Comparison of ENCODE assay signal across 1 cellular context in the genomic region with DNA sequence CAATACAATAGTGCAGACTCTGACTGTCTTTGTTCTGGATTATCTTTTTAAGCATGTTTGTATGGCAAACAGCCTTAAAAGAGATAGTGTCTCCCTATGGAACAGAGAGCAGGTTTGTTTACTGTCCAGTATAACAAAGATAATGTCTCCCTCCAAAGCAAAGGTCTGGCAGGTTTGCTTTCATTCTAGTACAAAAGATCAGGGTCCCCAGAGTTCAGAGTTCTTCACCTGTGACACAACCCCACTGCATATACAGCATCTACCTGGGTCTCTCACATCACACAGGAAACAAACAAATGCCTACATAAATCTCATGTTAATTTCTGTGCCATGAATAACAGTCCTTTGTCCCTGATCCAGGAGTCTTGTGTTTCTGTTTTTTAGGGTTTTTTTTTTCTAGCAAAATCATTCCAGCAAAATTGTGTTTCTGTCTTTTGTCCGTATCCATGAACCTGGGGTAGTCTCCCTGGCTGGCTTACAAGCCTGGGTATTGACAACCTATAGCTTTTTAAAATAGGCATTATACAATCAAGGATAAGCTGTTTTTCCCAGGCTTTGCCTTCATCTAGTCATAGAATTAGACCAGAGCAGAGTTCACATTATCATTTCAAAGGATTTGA.
TF ChIP-seq lines count a peak whose summit lies in the region.

No MANE protein-coding gene starts in this region.

TF ChIP-seq in HepG2, 621 proteins besides CTCF, POLR2A, EP300 and RAD21 (continued from another document and continues in another):
- TF ChIP-seq, protein P1, sequence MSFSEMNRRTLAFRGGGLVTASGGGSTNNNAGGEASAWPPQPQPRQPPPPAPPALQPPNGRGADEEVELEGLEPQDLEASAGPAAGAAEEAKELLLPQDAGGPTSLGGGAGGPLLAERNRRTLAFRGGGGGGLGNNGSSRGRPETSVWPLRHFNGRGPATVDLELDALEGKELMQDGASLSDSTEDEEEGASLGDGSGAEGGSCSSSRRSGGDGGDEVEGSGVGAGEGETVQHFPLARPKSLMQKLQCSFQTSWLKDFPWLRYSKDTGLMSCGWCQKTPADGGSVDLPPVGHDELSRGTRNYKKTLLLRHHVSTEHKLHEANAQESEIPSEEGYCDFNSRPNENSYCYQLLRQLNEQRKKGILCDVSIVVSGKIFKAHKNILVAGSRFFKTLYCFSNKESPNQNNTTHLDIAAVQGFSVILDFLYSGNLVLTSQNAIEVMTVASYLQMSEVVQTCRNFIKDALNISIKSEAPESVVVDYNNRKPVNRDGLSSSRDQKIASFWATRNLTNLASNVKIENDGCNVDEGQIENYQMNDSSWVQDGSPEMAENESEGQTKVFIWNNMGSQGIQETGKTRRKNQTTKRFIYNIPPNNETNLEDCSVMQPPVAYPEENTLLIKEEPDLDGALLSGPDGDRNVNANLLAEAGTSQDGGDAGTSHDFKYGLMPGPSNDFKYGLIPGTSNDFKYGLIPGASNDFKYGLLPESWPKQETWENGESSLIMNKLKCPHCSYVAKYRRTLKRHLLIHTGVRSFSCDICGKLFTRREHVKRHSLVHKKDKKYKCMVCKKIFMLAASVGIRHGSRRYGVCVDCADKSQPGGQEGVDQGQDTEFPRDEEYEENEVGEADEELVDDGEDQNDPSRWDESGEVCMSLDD (CRISPR knock-in tag; IDR thresholded peaks at IDR 0.05; ENCODE audit: borderline replicate concordance) = no peak
- TF ChIP-seq SMAD9 (CRISPR knock-in tag; IDR thresholded peaks at IDR 0.05) (no peak), TBL1XR1 (IDR thresholded peaks at IDR 0.05; ENCODE audit: borderline replicate concordance, low read length, partially characterized antibody) (peak; percentile 56), HIVEP1 (CRISPR knock-in tag; IDR thresholded peaks at IDR 0.05) (no peak), ZNF510 (CRISPR knock-in tag; IDR thresholded peaks at IDR 0.05; ENCODE audit: low read depth) (no peak; the same call in 1 of the 2 replicates), CBFB (CRISPR knock-in tag; IDR thresholded peaks at IDR 0.05) (peak; percentile 35; the same call in 1 of the 2 replicates), YEATS2 (CRISPR knock-in tag; IDR thresholded peaks at IDR 0.05; ENCODE audit: borderline replicate concordance) (no peak; the same call in 1 of the 2 replicates), SRY (CRISPR knock-in tag; IDR thresholded peaks at IDR 0.05) (no peak; the same call in 1 of the 2 replicates), SMC3 (IDR thresholded peaks at IDR 0.05; ENCODE audit: low read length) (no peak), SOX5 (CRISPR knock-in tag; IDR thresholded peaks at IDR 0.05; ENCODE audit: borderline replicate concordance) (peak; percentile 100), ZNF30 (CRISPR knock-in tag; IDR thresholded peaks at IDR 0.05) (no peak), U2AF1 (optimal IDR thresholded peaks at IDR 0.05; ENCODE audit: low read depth, low read length) (no peak), ZC3H4 (CRISPR knock-in tag; IDR thresholded peaks at IDR 0.05; ENCODE audit: borderline replicate concordance) (no peak), GATAD1 (CRISPR knock-in tag; IDR thresholded peaks at IDR 0.05) (no peak), SP1 (IDR thresholded peaks at IDR 0.05) (no peak), SP1 (CRISPR knock-in tag; IDR thresholded peaks at IDR 0.05) (no peak), WIZ (CRISPR knock-in tag; IDR thresholded peaks at IDR 0.05) (no peak), REL (CRISPR knock-in tag; conservative IDR thresholded peaks at IDR 0.05) (no peak), KLF12 (CRISPR knock-in tag; IDR thresholded peaks at IDR 0.05; ENCODE audit: borderline replicate concordance) (no peak; the same call in 1 of the 2 replicates), NFE2L1 (CRISPR knock-in tag; IDR thresholded peaks at IDR 0.05; ENCODE audit: borderline replicate concordance) (no peak), ARNT (IDR thresholded peaks at IDR 0.05) (no peak), ZNF558 (CRISPR knock-in tag; IDR thresholded peaks at IDR 0.05; ENCODE audit: borderline replicate concordance) (no peak), ZNF224 (CRISPR knock-in tag; IDR thresholded peaks at IDR 0.05) (no peak), TMF1 (CRISPR knock-in tag; IDR thresholded peaks at IDR 0.05; ENCODE audit: low read depth) (no peak), ZNF747 (CRISPR knock-in tag; IDR thresholded peaks at IDR 0.05; ENCODE audit: borderline replicate concordance) (no peak)
- TF ChIP-seq, protein P2, sequence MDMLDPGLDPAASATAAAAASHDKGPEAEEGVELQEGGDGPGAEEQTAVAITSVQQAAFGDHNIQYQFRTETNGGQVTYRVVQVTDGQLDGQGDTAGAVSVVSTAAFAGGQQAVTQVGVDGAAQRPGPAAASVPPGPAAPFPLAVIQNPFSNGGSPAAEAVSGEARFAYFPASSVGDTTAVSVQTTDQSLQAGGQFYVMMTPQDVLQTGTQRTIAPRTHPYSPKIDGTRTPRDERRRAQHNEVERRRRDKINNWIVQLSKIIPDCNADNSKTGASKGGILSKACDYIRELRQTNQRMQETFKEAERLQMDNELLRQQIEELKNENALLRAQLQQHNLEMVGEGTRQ (IDR thresholded peaks at IDR 0.05; ENCODE audit: low read depth, low read length) = no peak
- TF ChIP-seq, protein P2 (CRISPR knock-in tag; IDR thresholded peaks at IDR 0.05; ENCODE audit: borderline replicate concordance) = no peak
- TF ChIP-seq, protein P3, sequence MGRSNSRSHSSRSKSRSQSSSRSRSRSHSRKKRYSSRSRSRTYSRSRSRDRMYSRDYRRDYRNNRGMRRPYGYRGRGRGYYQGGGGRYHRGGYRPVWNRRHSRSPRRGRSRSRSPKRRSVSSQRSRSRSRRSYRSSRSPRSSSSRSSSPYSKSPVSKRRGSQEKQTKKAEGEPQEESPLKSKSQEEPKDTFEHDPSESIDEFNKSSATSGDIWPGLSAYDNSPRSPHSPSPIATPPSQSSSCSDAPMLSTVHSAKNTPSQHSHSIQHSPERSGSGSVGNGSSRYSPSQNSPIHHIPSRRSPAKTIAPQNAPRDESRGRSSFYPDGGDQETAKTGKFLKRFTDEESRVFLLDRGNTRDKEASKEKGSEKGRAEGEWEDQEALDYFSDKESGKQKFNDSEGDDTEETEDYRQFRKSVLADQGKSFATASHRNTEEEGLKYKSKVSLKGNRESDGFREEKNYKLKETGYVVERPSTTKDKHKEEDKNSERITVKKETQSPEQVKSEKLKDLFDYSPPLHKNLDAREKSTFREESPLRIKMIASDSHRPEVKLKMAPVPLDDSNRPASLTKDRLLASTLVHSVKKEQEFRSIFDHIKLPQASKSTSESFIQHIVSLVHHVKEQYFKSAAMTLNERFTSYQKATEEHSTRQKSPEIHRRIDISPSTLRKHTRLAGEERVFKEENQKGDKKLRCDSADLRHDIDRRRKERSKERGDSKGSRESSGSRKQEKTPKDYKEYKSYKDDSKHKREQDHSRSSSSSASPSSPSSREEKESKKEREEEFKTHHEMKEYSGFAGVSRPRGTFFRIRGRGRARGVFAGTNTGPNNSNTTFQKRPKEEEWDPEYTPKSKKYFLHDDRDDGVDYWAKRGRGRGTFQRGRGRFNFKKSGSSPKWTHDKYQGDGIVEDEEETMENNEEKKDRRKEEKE (IDR thresholded peaks at IDR 0.05) = no peak
- TF ChIP-seq, protein P4, sequence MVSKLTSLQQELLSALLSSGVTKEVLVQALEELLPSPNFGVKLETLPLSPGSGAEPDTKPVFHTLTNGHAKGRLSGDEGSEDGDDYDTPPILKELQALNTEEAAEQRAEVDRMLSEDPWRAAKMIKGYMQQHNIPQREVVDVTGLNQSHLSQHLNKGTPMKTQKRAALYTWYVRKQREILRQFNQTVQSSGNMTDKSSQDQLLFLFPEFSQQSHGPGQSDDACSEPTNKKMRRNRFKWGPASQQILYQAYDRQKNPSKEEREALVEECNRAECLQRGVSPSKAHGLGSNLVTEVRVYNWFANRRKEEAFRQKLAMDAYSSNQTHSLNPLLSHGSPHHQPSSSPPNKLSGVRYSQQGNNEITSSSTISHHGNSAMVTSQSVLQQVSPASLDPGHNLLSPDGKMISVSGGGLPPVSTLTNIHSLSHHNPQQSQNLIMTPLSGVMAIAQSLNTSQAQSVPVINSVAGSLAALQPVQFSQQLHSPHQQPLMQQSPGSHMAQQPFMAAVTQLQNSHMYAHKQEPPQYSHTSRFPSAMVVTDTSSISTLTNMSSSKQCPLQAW (CRISPR knock-in tag; IDR thresholded peaks at IDR 0.05) = no peak
- TF ChIP-seq, protein P5, sequence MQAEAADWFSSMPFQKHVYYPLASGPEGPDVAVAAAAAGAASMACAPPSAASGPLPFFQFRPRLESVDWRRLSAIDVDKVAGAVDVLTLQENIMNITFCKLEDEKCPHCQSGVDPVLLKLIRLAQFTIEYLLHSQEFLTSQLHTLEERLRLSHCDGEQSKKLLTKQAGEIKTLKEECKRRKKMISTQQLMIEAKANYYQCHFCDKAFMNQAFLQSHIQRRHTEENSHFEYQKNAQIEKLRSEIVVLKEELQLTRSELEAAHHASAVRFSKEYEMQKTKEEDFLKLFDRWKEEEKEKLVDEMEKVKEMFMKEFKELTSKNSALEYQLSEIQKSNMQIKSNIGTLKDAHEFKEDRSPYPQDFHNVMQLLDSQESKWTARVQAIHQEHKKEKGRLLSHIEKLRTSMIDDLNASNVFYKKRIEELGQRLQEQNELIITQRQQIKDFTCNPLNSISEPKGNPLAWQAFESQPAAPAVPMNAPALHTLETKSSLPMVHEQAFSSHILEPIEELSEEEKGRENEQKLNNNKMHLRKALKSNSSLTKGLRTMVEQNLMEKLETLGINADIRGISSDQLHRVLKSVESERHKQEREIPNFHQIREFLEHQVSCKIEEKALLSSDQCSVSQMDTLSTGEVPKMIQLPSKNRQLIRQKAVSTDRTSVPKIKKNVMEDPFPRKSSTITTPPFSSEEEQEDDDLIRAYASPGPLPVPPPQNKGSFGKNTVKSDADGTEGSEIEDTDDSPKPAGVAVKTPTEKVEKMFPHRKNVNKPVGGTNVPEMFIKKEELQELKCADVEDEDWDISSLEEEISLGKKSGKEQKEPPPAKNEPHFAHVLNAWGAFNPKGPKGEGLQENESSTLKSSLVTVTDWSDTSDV (CRISPR knock-in tag; IDR thresholded peaks at IDR 0.05) = no peak
- TF ChIP-seq, protein P6, sequence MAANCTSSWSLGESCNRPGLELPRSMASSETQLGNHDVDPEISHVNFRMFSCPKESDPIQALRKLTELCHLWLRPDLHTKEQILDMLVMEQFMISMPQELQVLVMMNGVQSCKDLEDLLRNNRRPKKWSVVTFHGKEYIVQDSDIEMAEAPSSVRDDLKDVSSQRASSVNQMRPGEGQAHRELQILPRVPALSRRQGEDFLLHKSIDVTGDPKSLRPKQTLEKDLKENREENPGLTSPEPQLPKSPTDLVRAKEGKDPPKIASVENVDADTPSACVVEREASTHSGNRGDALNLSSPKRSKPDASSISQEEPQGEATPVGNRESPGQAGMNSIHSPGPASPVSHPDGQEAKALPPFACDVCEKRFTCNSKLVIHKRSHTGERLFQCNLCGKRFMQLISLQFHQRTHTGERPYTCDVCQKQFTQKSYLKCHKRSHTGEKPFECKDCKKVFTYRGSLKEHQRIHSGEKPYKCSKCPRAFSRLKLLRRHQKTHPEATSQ (CRISPR knock-in tag; IDR thresholded peaks at IDR 0.05; ENCODE audit: borderline replicate concordance) = no peak
- TF ChIP-seq, protein P7, sequence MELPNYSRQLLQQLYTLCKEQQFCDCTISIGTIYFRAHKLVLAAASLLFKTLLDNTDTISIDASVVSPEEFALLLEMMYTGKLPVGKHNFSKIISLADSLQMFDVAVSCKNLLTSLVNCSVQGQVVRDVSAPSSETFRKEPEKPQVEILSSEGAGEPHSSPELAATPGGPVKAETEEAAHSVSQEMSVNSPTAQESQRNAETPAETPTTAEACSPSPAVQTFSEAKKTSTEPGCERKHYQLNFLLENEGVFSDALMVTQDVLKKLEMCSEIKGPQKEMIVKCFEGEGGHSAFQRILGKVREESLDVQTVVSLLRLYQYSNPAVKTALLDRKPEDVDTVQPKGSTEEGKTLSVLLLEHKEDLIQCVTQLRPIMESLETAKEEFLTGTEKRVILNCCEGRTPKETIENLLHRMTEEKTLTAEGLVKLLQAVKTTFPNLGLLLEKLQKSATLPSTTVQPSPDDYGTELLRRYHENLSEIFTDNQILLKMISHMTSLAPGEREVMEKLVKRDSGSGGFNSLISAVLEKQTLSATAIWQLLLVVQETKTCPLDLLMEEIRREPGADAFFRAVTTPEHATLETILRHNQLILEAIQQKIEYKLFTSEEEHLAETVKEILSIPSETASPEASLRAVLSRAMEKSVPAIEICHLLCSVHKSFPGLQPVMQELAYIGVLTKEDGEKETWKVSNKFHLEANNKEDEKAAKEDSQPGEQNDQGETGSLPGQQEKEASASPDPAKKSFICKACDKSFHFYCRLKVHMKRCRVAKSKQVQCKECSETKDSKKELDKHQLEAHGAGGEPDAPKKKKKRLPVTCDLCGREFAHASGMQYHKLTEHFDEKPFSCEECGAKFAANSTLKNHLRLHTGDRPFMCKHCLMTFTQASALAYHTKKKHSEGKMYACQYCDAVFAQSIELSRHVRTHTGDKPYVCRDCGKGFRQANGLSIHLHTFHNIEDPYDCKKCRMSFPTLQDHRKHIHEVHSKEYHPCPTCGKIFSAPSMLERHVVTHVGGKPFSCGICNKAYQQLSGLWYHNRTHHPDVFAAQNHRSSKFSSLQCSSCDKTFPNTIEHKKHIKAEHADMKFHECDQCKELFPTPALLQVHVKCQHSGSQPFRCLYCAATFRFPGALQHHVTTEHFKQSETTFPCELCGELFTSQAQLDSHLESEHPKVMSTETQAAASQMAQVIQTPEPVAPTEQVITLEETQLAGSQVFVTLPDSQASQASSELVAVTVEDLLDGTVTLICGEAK (IDR thresholded peaks at IDR 0.05) = no peak
- TF ChIP-seq, protein P7 (CRISPR knock-in tag; IDR thresholded peaks at IDR 0.05) = no peak
